ENCODE assay signal across 1 cellular context in the genomic region with DNA sequence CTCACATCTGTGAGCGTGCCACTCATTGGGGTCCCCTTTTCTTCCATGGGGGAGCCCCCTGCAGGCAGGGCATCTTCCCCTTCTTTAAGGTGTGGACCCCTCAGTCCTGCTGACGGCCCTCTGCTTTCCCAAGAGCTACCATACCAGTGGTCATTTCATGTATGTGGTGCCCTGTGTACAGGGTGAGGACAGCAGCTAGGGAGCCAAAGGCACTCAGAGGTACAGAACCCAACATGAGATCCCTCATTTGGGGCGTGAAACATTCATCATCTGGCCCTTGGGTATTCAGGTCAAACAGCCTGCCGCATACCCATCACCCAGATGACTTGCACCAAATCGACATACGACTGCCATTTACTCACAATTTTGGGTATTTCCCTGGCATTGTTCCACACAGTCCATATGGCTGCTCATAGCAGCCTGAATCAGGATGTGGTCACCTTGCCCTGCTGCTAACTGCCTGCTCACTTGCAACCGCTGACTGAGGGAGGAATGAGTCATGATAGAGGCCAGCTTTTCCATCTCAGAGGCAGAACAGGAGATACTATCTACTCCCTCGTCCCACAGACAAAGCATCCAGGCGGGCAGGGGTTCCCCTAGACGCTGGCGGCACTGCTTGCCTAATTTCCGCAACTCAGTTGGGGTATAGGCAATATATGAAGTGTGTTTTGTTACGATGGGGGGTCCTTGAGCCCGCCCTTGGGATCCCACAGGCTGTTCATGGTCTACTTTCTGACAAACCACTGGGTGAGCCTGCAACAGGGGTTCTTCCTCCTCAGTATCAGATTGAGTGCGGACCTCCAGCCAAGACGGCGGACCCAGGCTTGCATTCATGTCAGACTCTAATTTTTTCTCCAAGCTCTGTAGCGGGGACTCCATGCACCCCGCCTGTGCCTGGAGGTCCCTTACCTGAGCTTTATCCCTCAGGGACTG.
TF ChIP-seq lines count a peak whose summit lies in the region.

No MANE protein-coding gene starts in this region.

TF ChIP-seq in GM23338, 12 proteins besides CTCF, POLR2A, EP300 and RAD21 (continued from another document):
- TF ChIP-seq, protein P1, sequence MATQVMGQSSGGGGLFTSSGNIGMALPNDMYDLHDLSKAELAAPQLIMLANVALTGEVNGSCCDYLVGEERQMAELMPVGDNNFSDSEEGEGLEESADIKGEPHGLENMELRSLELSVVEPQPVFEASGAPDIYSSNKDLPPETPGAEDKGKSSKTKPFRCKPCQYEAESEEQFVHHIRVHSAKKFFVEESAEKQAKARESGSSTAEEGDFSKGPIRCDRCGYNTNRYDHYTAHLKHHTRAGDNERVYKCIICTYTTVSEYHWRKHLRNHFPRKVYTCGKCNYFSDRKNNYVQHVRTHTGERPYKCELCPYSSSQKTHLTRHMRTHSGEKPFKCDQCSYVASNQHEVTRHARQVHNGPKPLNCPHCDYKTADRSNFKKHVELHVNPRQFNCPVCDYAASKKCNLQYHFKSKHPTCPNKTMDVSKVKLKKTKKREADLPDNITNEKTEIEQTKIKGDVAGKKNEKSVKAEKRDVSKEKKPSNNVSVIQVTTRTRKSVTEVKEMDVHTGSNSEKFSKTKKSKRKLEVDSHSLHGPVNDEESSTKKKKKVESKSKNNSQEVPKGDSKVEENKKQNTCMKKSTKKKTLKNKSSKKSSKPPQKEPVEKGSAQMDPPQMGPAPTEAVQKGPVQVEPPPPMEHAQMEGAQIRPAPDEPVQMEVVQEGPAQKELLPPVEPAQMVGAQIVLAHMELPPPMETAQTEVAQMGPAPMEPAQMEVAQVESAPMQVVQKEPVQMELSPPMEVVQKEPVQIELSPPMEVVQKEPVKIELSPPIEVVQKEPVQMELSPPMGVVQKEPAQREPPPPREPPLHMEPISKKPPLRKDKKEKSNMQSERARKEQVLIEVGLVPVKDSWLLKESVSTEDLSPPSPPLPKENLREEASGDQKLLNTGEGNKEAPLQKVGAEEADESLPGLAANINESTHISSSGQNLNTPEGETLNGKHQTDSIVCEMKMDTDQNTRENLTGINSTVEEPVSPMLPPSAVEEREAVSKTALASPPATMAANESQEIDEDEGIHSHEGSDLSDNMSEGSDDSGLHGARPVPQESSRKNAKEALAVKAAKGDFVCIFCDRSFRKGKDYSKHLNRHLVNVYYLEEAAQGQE (IDR thresholded peaks at IDR 0.05; ENCODE audit: unreplicated experiment) = no peak
- TF ChIP-seq STAT1 (IDR thresholded peaks at IDR 0.05; ENCODE audit: unreplicated experiment) (no peak), ZNF114 (CRISPR knock-in tag; IDR thresholded peaks at IDR 0.05) (no peak)
- TF ChIP-seq, protein P2, sequence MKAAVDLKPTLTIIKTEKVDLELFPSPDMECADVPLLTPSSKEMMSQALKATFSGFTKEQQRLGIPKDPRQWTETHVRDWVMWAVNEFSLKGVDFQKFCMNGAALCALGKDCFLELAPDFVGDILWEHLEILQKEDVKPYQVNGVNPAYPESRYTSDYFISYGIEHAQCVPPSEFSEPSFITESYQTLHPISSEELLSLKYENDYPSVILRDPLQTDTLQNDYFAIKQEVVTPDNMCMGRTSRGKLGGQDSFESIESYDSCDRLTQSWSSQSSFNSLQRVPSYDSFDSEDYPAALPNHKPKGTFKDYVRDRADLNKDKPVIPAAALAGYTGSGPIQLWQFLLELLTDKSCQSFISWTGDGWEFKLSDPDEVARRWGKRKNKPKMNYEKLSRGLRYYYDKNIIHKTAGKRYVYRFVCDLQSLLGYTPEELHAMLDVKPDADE (IDR thresholded peaks at IDR 0.05) = no peak
